In the genomic region with DNA sequence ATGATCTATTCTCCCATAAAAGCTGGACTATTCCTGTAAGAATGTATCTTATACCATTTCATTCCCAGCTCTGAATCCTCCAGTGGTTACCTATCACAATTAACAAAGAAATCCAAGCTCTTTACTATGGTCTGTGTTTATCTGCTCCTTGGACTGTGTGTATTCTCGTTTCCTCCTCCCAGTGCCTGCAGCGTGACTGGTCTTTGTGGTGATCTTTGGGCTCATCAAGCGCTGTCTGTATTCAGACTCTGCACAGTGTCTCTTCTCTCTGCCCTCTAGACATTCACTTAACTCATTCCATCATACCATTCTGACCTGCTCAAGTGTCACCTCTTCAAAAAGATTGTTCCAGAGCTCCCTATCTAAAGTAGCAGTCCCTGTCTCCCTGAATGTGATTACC, we compare ENCODE assay signal across 2 cellular contexts.
A peak's percentile ranks its signal among the peaks of the same experiment; 100 is the strongest.
DNase-seq lines count a peak whose midpoint lies in the region; ATAC-seq, FAIRE-seq and TF ChIP-seq lines count a peak whose summit lies in the region.
"Not testable (repeated sequence)": the region's sequence is repeated elsewhere in the genome, so short reads cannot be mapped to it uniquely, and the experiment has no call there.

No MANE protein-coding gene starts in this region.

- DNase-seq in HepG2 (ENCODE audit: low spot score) (peak; percentile 14), small intestine (peak; percentile 28)

- peak; percentile 85 for ATAC-seq in HepG2

- WGBS in HepG2 (ENCODE audit: low lambda C conversion rate), result 1% methylated on average over 3 of the region's 3 CpGs
- 24 to 65% (median 38%) methylated on average over 3 of the region's 3 CpGs for WGBS in small intestine, 3 donors

- BruUV-seq in HepG2 (replicated peaks; lab: Mats Ljungman, UMichigan), result not testable (repeated sequence)

- intact Hi-C loops in HepG2 (cut with micrococcal nuclease; ENCODE audit: unreplicated experiment), result not testable (repeated sequence)

- H3K4me2 ChIP-seq in HepG2 (ENCODE audit: low read depth, low read length), result not testable (repeated sequence)

- not testable (repeated sequence) for FAIRE-seq in HepG2 (lab: Jason Lieb, UNC); small intestine (lab: Jason Lieb, UNC)

- not testable (repeated sequence) for H3K9ac ChIP-seq in HepG2 (ENCODE audit: insufficient read depth, low read depth, low read length)

- H3K27me3 ChIP-seq in HepG2 (ENCODE audit: control insufficient read depth in 1 of 2, insufficient read depth in 2 of 2, low read length in 2 of 2); small intestine (ENCODE audit: control insufficient read depth in 2 of 2, insufficient read depth in 2 of 2, low read length in 2 of 2): not testable (repeated sequence)

- H3K4me3 ChIP-seq in HepG2 (replicated peaks in 1 of 3; ENCODE audit: insufficient read depth in 1 of 3, low read depth in 2 of 3, low read length in 3 of 3); small intestine (ENCODE audit: low read depth in 1 of 2, low read length in 2 of 2): not testable (repeated sequence)

- CTCF ChIA-PET in HepG2 (lab: Yijun Ruan, JAX; ENCODE audit: low intra/inter-chr PET ratio, low total read pairs), result not testable (repeated sequence)

- not testable (repeated sequence) for TF ChIP-seq POLR2A in HepG2 (IDR thresholded peaks at IDR 0.05; ENCODE audit: insufficient read depth in 1 of 2, low read depth in 2 of 2, low read length in 2 of 2)

- in situ Hi-C loops in HepG2 (cut with HindIII; ENCODE audit: extremely low pct_ligation_motif_present, low pct_unique_long_range_greater_than_20kb), result loop anchor here (25.0 kb wide), 1 partner anchor 319 kb away; no protein-coding TSS in a partner anchor

- not testable (repeated sequence) for H3K79me2 ChIP-seq in HepG2 (ENCODE audit: insufficient read depth, low read length)

- not testable (repeated sequence) for TF ChIP-seq EP300 in HepG2 (IDR thresholded peaks at IDR 0.05; ENCODE audit: low read depth in 2 of 2, low read length in 2 of 2); HepG2 (CRISPR knock-in tag; IDR thresholded peaks at IDR 0.05; ENCODE audit: borderline replicate concordance)

- not testable (repeated sequence) for H2AFZ ChIP-seq in HepG2 (ENCODE audit: low read length)

- peaks cover 12% of the 10 kb centered on the region for H3K4me1 ChIP-seq in HepG2 (ENCODE audit: insufficient read depth, low read length)
- not testable (repeated sequence) for H3K4me1 ChIP-seq in small intestine (ENCODE audit: control insufficient read depth in 2 of 2, insufficient read depth in 1 of 2, low read depth in 1 of 2, low read length in 1 of 2)

- TF ChIP-seq CTCF in HepG2 (CRISPR knock-in tag; IDR thresholded peaks at IDR 0.05), result not testable (repeated sequence)

- POLR2A ChIA-PET in HepG2 (lab: Yijun Ruan, JAX), result not testable (repeated sequence)

- not testable (repeated sequence) for H3K9me3 ChIP-seq in HepG2 (ENCODE audit: low read length); small intestine (ENCODE audit: control insufficient read depth, low read depth)

- H3K36me3 ChIP-seq in HepG2 (replicated peaks in 1 of 2; ENCODE audit: control insufficient read depth in 1 of 2, insufficient read depth in 2 of 2, low read length in 2 of 2); small intestine (ENCODE audit: control insufficient read depth in 2 of 2, insufficient read depth in 2 of 2, low read length in 2 of 2): not testable (repeated sequence)

- not testable (repeated sequence) for TF ChIP-seq RAD21 in HepG2 (CRISPR knock-in tag; IDR thresholded peaks at IDR 0.05)

- H3K27ac ChIP-seq in HepG2 (ENCODE audit: extremely low read length, insufficient read depth, low read length); small intestine (ENCODE audit: low read depth in 1 of 2, low read length in 1 of 2): not testable (repeated sequence)

- not testable (repeated sequence) for H4K20me1 ChIP-seq in HepG2 (ENCODE audit: insufficient read depth, low read length)

TF ChIP-seq in HepG2, 621 proteins besides CTCF, POLR2A, EP300 and RAD21:
- TF ChIP-seq ELF3 (CRISPR knock-in tag; IDR thresholded peaks at IDR 0.05) (0 out of 2 replicates have a peak, but pooled peaks have one; percentile 21), FOXP1 (CRISPR knock-in tag; IDR thresholded peaks at IDR 0.05) (peak; percentile 36; the same call in 1 of the 2 replicates), PITX1 (CRISPR knock-in tag; IDR thresholded peaks at IDR 0.05) (peak; percentile 26; the same call in 1 of the 2 replicates), HNF4G (IDR thresholded peaks at IDR 0.05; ENCODE audit: borderline replicate concordance, low read depth, low read length) (0 out of 2 replicates have a peak, but pooled peaks have one; percentile 12), HNF4A (CRISPR knock-in tag; IDR thresholded peaks at IDR 0.05) (peak; percentile 76), ZNF292 (CRISPR knock-in tag; IDR thresholded peaks at IDR 0.05; ENCODE audit: borderline replicate concordance, low read depth) (peak; percentile 64; the same call in 1 of the 2 replicates)
- TF ChIP-seq, protein P1, sequence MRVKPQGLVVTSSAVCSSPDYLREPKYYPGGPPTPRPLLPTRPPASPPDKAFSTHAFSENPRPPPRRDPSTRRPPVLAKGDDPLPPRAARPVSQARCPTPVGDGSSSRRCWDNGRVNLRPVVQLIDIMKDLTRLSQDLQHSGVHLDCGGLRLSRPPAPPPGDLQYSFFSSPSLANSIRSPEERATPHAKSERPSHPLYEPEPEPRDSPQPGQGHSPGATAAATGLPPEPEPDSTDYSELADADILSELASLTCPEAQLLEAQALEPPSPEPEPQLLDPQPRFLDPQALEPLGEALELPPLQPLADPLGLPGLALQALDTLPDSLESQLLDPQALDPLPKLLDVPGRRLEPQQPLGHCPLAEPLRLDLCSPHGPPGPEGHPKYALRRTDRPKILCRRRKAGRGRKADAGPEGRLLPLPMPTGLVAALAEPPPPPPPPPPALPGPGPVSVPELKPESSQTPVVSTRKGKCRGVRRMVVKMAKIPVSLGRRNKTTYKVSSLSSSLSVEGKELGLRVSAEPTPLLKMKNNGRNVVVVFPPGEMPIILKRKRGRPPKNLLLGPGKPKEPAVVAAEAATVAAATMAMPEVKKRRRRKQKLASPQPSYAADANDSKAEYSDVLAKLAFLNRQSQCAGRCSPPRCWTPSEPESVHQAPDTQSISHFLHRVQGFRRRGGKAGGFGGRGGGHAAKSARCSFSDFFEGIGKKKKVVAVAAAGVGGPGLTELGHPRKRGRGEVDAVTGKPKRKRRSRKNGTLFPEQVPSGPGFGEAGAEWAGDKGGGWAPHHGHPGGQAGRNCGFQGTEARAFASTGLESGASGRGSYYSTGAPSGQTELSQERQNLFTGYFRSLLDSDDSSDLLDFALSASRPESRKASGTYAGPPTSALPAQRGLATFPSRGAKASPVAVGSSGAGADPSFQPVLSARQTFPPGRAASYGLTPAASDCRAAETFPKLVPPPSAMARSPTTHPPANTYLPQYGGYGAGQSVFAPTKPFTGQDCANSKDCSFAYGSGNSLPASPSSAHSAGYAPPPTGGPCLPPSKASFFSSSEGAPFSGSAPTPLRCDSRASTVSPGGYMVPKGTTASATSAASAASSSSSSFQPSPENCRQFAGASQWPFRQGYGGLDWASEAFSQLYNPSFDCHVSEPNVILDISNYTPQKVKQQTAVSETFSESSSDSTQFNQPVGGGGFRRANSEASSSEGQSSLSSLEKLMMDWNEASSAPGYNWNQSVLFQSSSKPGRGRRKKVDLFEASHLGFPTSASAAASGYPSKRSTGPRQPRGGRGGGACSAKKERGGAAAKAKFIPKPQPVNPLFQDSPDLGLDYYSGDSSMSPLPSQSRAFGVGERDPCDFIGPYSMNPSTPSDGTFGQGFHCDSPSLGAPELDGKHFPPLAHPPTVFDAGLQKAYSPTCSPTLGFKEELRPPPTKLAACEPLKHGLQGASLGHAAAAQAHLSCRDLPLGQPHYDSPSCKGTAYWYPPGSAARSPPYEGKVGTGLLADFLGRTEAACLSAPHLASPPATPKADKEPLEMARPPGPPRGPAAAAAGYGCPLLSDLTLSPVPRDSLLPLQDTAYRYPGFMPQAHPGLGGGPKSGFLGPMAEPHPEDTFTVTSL (CRISPR knock-in tag; IDR thresholded peaks at IDR 0.05; ENCODE audit: borderline replicate concordance), result peak; percentile 34; the same call in 1 of the 2 replicates
- not testable (repeated sequence) for TF ChIP-seq FOXP1 (IDR thresholded peaks at IDR 0.05); HNF4G (CRISPR knock-in tag; IDR thresholded peaks at IDR 0.05; ENCODE audit: borderline replicate concordance, low read depth)
- TF ChIP-seq, protein P2, sequence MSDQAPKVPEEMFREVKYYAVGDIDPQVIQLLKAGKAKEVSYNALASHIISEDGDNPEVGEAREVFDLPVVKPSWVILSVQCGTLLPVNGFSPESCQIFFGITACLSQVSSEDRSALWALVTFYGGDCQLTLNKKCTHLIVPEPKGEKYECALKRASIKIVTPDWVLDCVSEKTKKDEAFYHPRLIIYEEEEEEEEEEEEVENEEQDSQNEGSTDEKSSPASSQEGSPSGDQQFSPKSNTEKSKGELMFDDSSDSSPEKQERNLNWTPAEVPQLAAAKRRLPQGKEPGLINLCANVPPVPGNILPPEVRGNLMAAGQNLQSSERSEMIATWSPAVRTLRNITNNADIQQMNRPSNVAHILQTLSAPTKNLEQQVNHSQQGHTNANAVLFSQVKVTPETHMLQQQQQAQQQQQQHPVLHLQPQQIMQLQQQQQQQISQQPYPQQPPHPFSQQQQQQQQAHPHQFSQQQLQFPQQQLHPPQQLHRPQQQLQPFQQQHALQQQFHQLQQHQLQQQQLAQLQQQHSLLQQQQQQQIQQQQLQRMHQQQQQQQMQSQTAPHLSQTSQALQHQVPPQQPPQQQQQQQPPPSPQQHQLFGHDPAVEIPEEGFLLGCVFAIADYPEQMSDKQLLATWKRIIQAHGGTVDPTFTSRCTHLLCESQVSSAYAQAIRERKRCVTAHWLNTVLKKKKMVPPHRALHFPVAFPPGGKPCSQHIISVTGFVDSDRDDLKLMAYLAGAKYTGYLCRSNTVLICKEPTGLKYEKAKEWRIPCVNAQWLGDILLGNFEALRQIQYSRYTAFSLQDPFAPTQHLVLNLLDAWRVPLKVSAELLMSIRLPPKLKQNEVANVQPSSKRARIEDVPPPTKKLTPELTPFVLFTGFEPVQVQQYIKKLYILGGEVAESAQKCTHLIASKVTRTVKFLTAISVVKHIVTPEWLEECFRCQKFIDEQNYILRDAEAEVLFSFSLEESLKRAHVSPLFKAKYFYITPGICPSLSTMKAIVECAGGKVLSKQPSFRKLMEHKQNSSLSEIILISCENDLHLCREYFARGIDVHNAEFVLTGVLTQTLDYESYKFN (CRISPR knock-in tag; conservative IDR thresholded peaks at IDR 0.05), result peak; percentile 48; the same call in 1 of the 2 replicates
